16 cellular contexts compared by ENCODE assay signal in the genomic region with DNA sequence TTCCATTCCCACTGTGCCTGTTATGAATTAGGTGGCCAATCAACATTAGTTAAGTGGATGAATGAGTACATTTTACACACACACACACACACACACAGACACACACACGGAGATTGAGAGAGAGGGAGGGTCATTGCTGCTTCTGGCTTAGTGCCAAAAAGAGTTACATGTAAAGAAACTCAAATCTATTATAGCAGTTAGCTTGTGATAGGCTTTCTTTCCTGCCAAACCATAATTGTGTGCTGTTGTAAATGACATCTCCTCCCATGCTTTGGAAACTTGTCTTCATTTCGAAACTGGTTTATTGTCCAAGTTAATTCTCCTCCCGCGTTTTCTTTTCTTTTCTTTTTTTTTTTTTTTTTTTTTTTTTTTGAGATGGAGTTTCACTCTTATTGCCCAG. TPM values are rescaled to one million over a fixed set of nuclear protein-coding genes. Genes with fewer than 3 reads are reported as not detected.
DNase-seq lines count a peak whose midpoint lies in the region; ATAC-seq and TF ChIP-seq lines count a peak whose summit lies in the region.
"Had no signal": no experiment of that assay in that cellular context is flagged by ENCODE, and none has a peak within 500 bp of the region (broad histone marks: within the 10 kb centered on the region; RNA-seq: fewer than 3 reads in every experiment).

No MANE protein-coding gene starts in this region.

- H3K4me1 ChIP-seq in left ventricle myocardium inferior (peaks cover 50% of the 10 kb centered on the region), mucosa of descending colon (ENCODE audit: low read depth) (no peaks in the 10 kb centered on the region)
- H3K4me1 ChIP-seq: A549, BE2C, Caco-2 had no signal

- no peaks in the 10 kb centered on the region for H3K27me3 ChIP-seq in left ventricle myocardium inferior (ENCODE audit: low read depth)

- H3K27ac ChIP-seq in left ventricle myocardium inferior (replicated peaks), result peak overlapping the region; percentile 27
- H3K27ac ChIP-seq: A549, C4-2B had no signal

- H3K9me3 ChIP-seq in left ventricle myocardium inferior (replicated peaks) (no peaks in the 10 kb centered on the region), mucosa of descending colon (no peaks in the 10 kb centered on the region)
- H3K9me3 ChIP-seq: A549, BE2C, Caco-2 had no signal

- ATAC-seq in Right ventricle myocardium superior (ENCODE audit: poor library complexity), result no peak
- peak; percentile 51 for ATAC-seq in mucosa of descending colon
- ATAC-seq in HG03378 (IDR thresholded peaks at IDR 0.05; ENCODE audit: unreplicated experiment), result no peak
- no peak for ATAC-seq in GM19452 (IDR thresholded peaks at IDR 0.05; ENCODE audit: unreplicated experiment)
- ATAC-seq: A549 had no signal

- TF ChIP-seq CTCF in left ventricle myocardium inferior (IDR thresholded peaks at IDR 0.05; ENCODE audit: borderline replicate concordance) (no peak), mucosa of descending colon (IDR thresholded peaks at IDR 0.05) (no peak)

- intact Hi-C loops in left ventricle myocardium inferior (cut with micrococcal nuclease) (no loop called here), Right ventricle myocardium superior (cut with DNase I) (no loop called here), mucosa of descending colon (cut with DNase I, micrococcal nuclease) (no loop called here)

- no peak overlapping the region for H3K4me3 ChIP-seq in left ventricle myocardium inferior
- H3K4me3 ChIP-seq in mucosa of descending colon, result no peak overlapping the region
- H3K4me3 ChIP-seq: A549 had no signal

- DNase-seq in left ventricle myocardium inferior (no peak), Right ventricle myocardium superior (no peak), OCI-M1 (lab: John Stamatoyannopoulos, UW) (peak; percentile 15), mucosa of descending colon (peak in 1 of 3 donors; percentile 67)
- DNase-seq: BE2C; Caco-2; CD4-positive, alpha-beta memory T cell; DND-41; GDM1; HCEC 1CT; IMR-90 had no signal

- H3K36me3 ChIP-seq in left ventricle myocardium inferior, result no peaks in the 10 kb centered on the region
- no peaks in the 10 kb centered on the region for H3K36me3 ChIP-seq in mucosa of descending colon (ENCODE audit: low read depth)
- H3K36me3 ChIP-seq: BE2C had no signal

RNA-seq across cellular contexts. Expression of a gene that starts 1.4 kb away (rescaled TPM):
- total RNA-seq in left ventricle myocardium inferior (not detected), Right ventricle myocardium superior (not detected), mucosa of descending colon (not detected)
- total RNA-seq: Caco-2; CD4-positive, alpha-beta memory T cell; H4; IMR-90 had no signal

RNA-seq across cellular contexts. Expression of a gene that starts 36.3 kb away (rescaled TPM):
- 783 TPM for total RNA-seq in left ventricle myocardium inferior
- total RNA-seq in Right ventricle myocardium superior, result 744 TPM
- total RNA-seq in mucosa of descending colon, result 1 to 10 TPM in 1 of 3 donors, under 1 TPM in 2; 0.35 to 5.9 (median 0.94) TPM
- total RNA-seq: CD4-positive, alpha-beta memory T cell; IMR-90 had no signal

Comparison
In these comparisons a context has a peak if more than half of its experiments do, and no peak if none do; other contexts are left out.
1. RNA of a gene that starts 36.3 kb away (total RNA-seq): 783 TPM in left ventricle myocardium inferior (single experiment) and 744 TPM in Right ventricle myocardium superior (single experiment); 0.35 to 5.9 TPM in mucosa of descending colon; every median in the first group is over 100 times any median in the second.